In the genomic region with DNA sequence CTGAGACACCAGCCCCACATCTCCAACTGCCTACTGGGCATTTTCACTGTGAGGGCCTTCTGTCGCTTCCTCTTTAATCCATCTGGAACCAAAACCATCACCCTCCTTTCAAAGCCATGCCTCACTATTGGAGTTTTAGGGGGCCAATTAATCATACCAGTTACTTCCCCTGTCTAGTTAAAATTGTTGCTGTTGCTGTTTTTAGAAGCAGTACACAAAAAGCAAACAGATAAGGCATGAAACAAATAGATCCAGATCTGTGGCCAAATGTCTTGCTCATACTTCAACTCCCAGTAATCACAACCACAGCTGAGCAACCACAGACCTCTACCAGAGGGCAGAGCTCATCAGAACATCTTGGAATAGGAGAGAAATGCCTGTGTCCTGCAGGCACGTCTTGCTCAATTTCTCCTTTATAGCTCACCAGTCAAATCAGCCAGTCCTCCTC, we compare ENCODE assay signal across 1 cellular context.
TF ChIP-seq lines count a peak whose summit lies in the region.

No MANE protein-coding gene starts in this region.

TF ChIP-seq in SK-N-SH, 30 proteins besides CTCF, POLR2A, EP300 and RAD21 (continued from another document):
- no peak; the same call in 1 of the 2 replicates for TF ChIP-seq TEAD4 (IDR thresholded peaks at IDR 0.05; ENCODE audit: borderline replicate concordance, insufficient read depth)
- TF ChIP-seq ELF1 (IDR thresholded peaks at IDR 0.05), result no peak
- TF ChIP-seq TCF12 (IDR thresholded peaks at IDR 0.05), result peak; percentile 95
- TF ChIP-seq GATA2 (CRISPR knock-in tag; IDR thresholded peaks at IDR 0.05), result no peak
- no peak for TF ChIP-seq SIN3A (IDR thresholded peaks at IDR 0.05; ENCODE audit: borderline replicate concordance, low read depth, low read length)
- TF ChIP-seq TAF1 (IDR thresholded peaks at IDR 0.05; ENCODE audit: borderline replicate concordance, low read depth, low read length), result no peak; the same call in 1 of the 2 replicates
- peak; percentile 42; the same call in 1 of the 2 replicates for TF ChIP-seq POLR2AphosphoS5 (IDR thresholded peaks at IDR 0.05; ENCODE audit: low read depth, low read length)
- 0 out of 2 replicates have a peak, but pooled peaks have one; percentile 3 for TF ChIP-seq MAX (IDR thresholded peaks at IDR 0.05; ENCODE audit: low read depth)
- TF ChIP-seq NRF1 (IDR thresholded peaks at IDR 0.05; ENCODE audit: low read depth, low read length), result no peak
- TF ChIP-seq CHD2 (IDR thresholded peaks at IDR 0.05; ENCODE audit: low read length, partially characterized antibody), result no peak
- TF ChIP-seq USF2 (IDR thresholded peaks at IDR 0.05; ENCODE audit: borderline replicate concordance, low read depth, low read length), result no peak
- TF ChIP-seq FOXM1 (IDR thresholded peaks at IDR 0.05; ENCODE audit: low read depth), result 0 out of 2 replicates have a peak, but pooled peaks have one; percentile 17
- no peak for TF ChIP-seq FOXJ3 (CRISPR knock-in tag; IDR thresholded peaks at IDR 0.05)
- TF ChIP-seq RXRA (IDR thresholded peaks at IDR 0.05; ENCODE audit: borderline replicate concordance, low read depth), result peak; percentile 15; the same call in 1 of the 2 replicates
- TF ChIP-seq IRF3 (IDR thresholded peaks at IDR 0.05; ENCODE audit: low read depth, low read length), result no peak
- TF ChIP-seq PBX3 (IDR thresholded peaks at IDR 0.05), result peak; percentile 85
- TF ChIP-seq, protein P1, sequence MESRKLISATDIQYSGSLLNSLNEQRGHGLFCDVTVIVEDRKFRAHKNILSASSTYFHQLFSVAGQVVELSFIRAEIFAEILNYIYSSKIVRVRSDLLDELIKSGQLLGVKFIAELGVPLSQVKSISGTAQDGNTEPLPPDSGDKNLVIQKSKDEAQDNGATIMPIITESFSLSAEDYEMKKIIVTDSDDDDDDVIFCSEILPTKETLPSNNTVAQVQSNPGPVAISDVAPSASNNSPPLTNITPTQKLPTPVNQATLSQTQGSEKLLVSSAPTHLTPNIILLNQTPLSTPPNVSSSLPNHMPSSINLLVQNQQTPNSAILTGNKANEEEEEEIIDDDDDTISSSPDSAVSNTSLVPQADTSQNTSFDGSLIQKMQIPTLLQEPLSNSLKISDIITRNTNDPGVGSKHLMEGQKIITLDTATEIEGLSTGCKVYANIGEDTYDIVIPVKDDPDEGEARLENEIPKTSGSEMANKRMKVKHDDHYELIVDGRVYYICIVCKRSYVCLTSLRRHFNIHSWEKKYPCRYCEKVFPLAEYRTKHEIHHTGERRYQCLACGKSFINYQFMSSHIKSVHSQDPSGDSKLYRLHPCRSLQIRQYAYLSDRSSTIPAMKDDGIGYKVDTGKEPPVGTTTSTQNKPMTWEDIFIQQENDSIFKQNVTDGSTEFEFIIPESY (IDR thresholded peaks at IDR 0.05; ENCODE audit: borderline replicate concordance, low read depth), result no peak
- TF ChIP-seq RFX5 (IDR thresholded peaks at IDR 0.05; ENCODE audit: low read length), result no peak
- TF ChIP-seq MXI1 (IDR thresholded peaks at IDR 0.05; ENCODE audit: low read depth, low read length), result no peak
- TF ChIP-seq, protein P2, sequence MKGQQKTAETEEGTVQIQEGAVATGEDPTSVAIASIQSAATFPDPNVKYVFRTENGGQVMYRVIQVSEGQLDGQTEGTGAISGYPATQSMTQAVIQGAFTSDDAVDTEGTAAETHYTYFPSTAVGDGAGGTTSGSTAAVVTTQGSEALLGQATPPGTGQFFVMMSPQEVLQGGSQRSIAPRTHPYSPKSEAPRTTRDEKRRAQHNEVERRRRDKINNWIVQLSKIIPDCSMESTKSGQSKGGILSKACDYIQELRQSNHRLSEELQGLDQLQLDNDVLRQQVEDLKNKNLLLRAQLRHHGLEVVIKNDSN (IDR thresholded peaks at IDR 0.05; ENCODE audit: borderline replicate concordance, low read depth), result no peak
